ENCODE assay signal across 19 cellular contexts in genomic region chr6:41197234-41197633, GRCh38. TPM values are rescaled to one million over a fixed set of nuclear protein-coding genes. Genes with fewer than 3 reads are reported as not detected.
DNase-seq lines count a peak whose midpoint lies in the region; ATAC-seq and TF ChIP-seq lines count a peak whose summit lies in the region.
"Had no signal": no experiment of that assay in that cellular context is flagged by ENCODE, and none has a peak within 500 bp of the region (broad histone marks: within the 10 kb centered on the region; RNA-seq: fewer than 3 reads in every experiment).

No MANE protein-coding gene starts in this region.

- no peak overlapping the region for H3K4me2 ChIP-seq in GM23248 (ENCODE audit: unreplicated experiment)

- intact Hi-C loops in activated CD8-positive, alpha-beta T cell treated with anti-CD3 and anti-CD28 coated beads for 36 hours (cut with micrococcal nuclease): no loop called here
- intact Hi-C loops in CD4-positive, alpha-beta memory T cell (cut with micrococcal nuclease): no loop called here
- intact Hi-C loops in esophagus squamous epithelium (cut with DNase I): no loop called here

- no peaks in the 10 kb centered on the region for H3K27me3 ChIP-seq in CD4-positive, alpha-beta memory T cell (ENCODE audit: insufficient read depth, low read length)
- H3K27me3 ChIP-seq in esophagus squamous epithelium: peaks cover 0 to 34% (median 0%) of the 10 kb centered on the region in 4 donors
- H3K27me3 ChIP-seq in GM23248 (replicated peaks; ENCODE audit: insufficient read depth): no peaks in the 10 kb centered on the region

- peaks cover 41% of the 10 kb centered on the region for H3K4me1 ChIP-seq in CD4-positive, alpha-beta memory T cell (ENCODE audit: insufficient read depth, low read length)
- H3K4me1 ChIP-seq in esophagus squamous epithelium (peaks cover 0 to 16% (median 3%) of the 10 kb centered on the region in 3 donors), GM23248 (ENCODE audit: insufficient read depth) (no peaks in the 10 kb centered on the region)
- H3K4me1 ChIP-seq: BE2C had no signal

- WGBS in esophagus squamous epithelium, 2 donors: 82 to 88% methylated on average over 3 of the region's 3 CpGs
- WGBS in GM23248 (ENCODE audit: low coverage in 1 of 2, low lambda C conversion rate in 2 of 2, missing lambda C conversion rate in 2 of 2), 2 experiments: 69 to 79% methylated on average over 3 of the region's 3 CpGs

- no peaks in the 10 kb centered on the region for H3K9me3 Mint-ChIP-seq in activated CD8-positive, alpha-beta T cell treated with anti-CD3 and anti-CD28 coated beads, Interleukin-2, amount 10 ng/mL, durations not matched to agents 7 days and 5 days (ENCODE audit: insufficient read depth)
- H3K9me3 Mint-ChIP-seq in activated CD8-positive, alpha-beta T cell treated with anti-CD3 and anti-CD28 coated beads for 36 hours: no peaks in the 10 kb centered on the region
- H3K9me3 Mint-ChIP-seq in CD4-positive, alpha-beta memory T cell: no peaks in the 10 kb centered on the region
- H3K9me3 Mint-ChIP-seq in naive thymus-derived CD8-positive, alpha-beta T cell: no peaks in the 10 kb centered on the region
- no peaks in the 10 kb centered on the region for H3K9me3 Mint-ChIP-seq in endothelial cell (ENCODE audit: unreplicated experiment)
- H3K9me3 Mint-ChIP-seq: HFFc6 had no signal

- no peak overlapping the region for H3K4me3 Mint-ChIP-seq in activated CD8-positive, alpha-beta T cell treated with anti-CD3 and anti-CD28 coated beads, Interleukin-2, amount 10 ng/mL, durations not matched to agents 7 days and 5 days
- H3K4me3 Mint-ChIP-seq in activated CD8-positive, alpha-beta T cell treated with anti-CD3 and anti-CD28 coated beads for 36 hours: no peak overlapping the region
- H3K4me3 Mint-ChIP-seq in CD4-positive, alpha-beta memory T cell: no peak overlapping the region
- H3K4me3 Mint-ChIP-seq in T-helper 17 cell (no peak overlapping the region), endothelial cell (ENCODE audit: unreplicated experiment) (no peak overlapping the region)
- no peak overlapping the region for H3K4me3 Mint-ChIP-seq in naive thymus-derived CD8-positive, alpha-beta T cell
- H3K4me3 Mint-ChIP-seq: HFFc6 had no signal

- no peaks in the 10 kb centered on the region for H3K9me2 ChIP-seq in GM23248 (ENCODE audit: insufficient read depth)

- peak overlapping the region; percentile 54 for H3K27ac Mint-ChIP-seq in activated CD8-positive, alpha-beta T cell treated with anti-CD3 and anti-CD28 coated beads, Interleukin-2, amount 10 ng/mL, durations not matched to agents 7 days and 5 days
- no peak overlapping the region for H3K27ac Mint-ChIP-seq in activated CD8-positive, alpha-beta T cell treated with anti-CD3 and anti-CD28 coated beads for 36 hours
- peak overlapping the region in 6 of 7 donors; percentile 22 to 86 (median 69) for H3K27ac Mint-ChIP-seq in CD4-positive, alpha-beta memory T cell
- H3K27ac Mint-ChIP-seq in T-helper 17 cell: peak overlapping the region; percentile 24
- H3K27ac Mint-ChIP-seq in naive thymus-derived CD8-positive, alpha-beta T cell: peak overlapping the region in 9 of 10 donors; percentile 31 to 99 (median 97)
- H3K27ac Mint-ChIP-seq in endothelial cell (ENCODE audit: unreplicated experiment): no peak overlapping the region
- H3K27ac Mint-ChIP-seq: HFFc6 had no signal

- H3K79me2 ChIP-seq in GM23248 (ENCODE audit: insufficient read depth): no peaks in the 10 kb centered on the region

- H3K27ac ChIP-seq in CD4-positive, alpha-beta memory T cell (ENCODE audit: low read depth, low read length): no peak overlapping the region
- H3K27ac ChIP-seq in esophagus squamous epithelium (no peak overlapping the region), GM23248 (no peak overlapping the region)
- H3K27ac ChIP-seq: RWPE1 had no signal

- H3K9me3 ChIP-seq in CD4-positive, alpha-beta memory T cell (ENCODE audit: control insufficient read depth in 1 of 2, low read length in 2 of 2): no peaks in the 10 kb centered on the region
- H3K9me3 ChIP-seq in T-helper 17 cell (ENCODE audit: control insufficient read depth, low read length, poor library complexity, severe bottlenecking) (no peaks in the 10 kb centered on the region), esophagus squamous epithelium (no peaks in the 10 kb centered on the region), GM23248 (ENCODE audit: low read depth) (no peaks in the 10 kb centered on the region)
- H3K9me3 ChIP-seq: BE2C had no signal

- CTCF ChIA-PET in activated CD8-positive, alpha-beta T cell treated with anti-CD3 and anti-CD28 coated beads, Interleukin-2, amount 10 ng/mL, durations not matched to agents 7 days and 5 days (lab: Charles Lee): interaction anchor here (0.8 to 2.3 kb wide), 6 partner anchors 15 to 130 kb away, joined by 3 to 20 read pairs (median 3); no protein-coding TSS in a partner anchor
- CTCF ChIA-PET in activated CD8-positive, alpha-beta T cell treated with anti-CD3 and anti-CD28 coated beads for 36 hours (lab: Charles Lee): interaction anchor here (1.2 to 2.9 kb wide), 8 partner anchors 9 to 122 kb away, joined by 3 to 13 read pairs (median 4); no protein-coding TSS in a partner anchor
- CTCF ChIA-PET in CD4-positive, alpha-beta memory T cell (lab: Charles Lee; ENCODE audit: partially characterized antibody): interaction anchor here (0.9 to 3.7 kb wide), 2 partner anchors 15 to 24 kb away, joined by 3 to 26 read pairs; no protein-coding TSS in a partner anchor

- POLR2A ChIA-PET in activated CD8-positive, alpha-beta T cell treated with anti-CD3 and anti-CD28 coated beads, Interleukin-2, amount 10 ng/mL, durations not matched to agents 7 days and 5 days (lab: Charles Lee): interaction anchor here (0.9 kb wide), 1 partner anchor 17 kb away, joined by 3 read pairs; no protein-coding TSS in a partner anchor
- POLR2A ChIA-PET in activated CD8-positive, alpha-beta T cell treated with anti-CD3 and anti-CD28 coated beads for 36 hours (lab: Charles Lee): interaction anchor here (1.1 kb wide), 2 partner anchors 9 to 14 kb away, joined by 3 to 5 read pairs; no protein-coding TSS in a partner anchor
- POLR2A ChIA-PET in CD4-positive, alpha-beta memory T cell (lab: Charles Lee; ENCODE audit: partially characterized antibody): no interaction called here
- POLR2A ChIA-PET in naive thymus-derived CD8-positive, alpha-beta T cell (lab: Charles Lee): interaction anchor here (0.6 to 1.5 kb wide), 2 partner anchors 22 to 111 kb away, joined by 3 read pairs; no protein-coding TSS in a partner anchor

- in situ Hi-C loops in GM23248 (cut with MboI): no loop called here

- H2AFZ ChIP-seq in GM23248: no peak overlapping the region

- H4K20me1 ChIP-seq in GM23248 (ENCODE audit: insufficient read depth): no peaks in the 10 kb centered on the region

- TF ChIP-seq CTCF in activated CD8-positive, alpha-beta T cell treated with anti-CD3 and anti-CD28 coated beads for 36 hours (IDR thresholded peaks at IDR 0.05): no peak
- no peak for TF ChIP-seq CTCF in endothelial cell (IDR thresholded peaks at IDR 0.05; ENCODE audit: unreplicated experiment)
- no peak for TF ChIP-seq CTCF in esophagus squamous epithelium (IDR thresholded peaks at IDR 0.05)

- TF ChIP-seq POLR2A in esophagus squamous epithelium (IDR thresholded peaks at IDR 0.05): no peak

- ATAC-seq in activated CD8-positive, alpha-beta T cell treated with anti-CD3 and anti-CD28 coated beads, Interleukin-2, amount 10 ng/mL, durations not matched to agents 7 days and 5 days: no peak
- ATAC-seq in activated CD8-positive, alpha-beta T cell treated with anti-CD3 and anti-CD28 coated beads for 36 hours: no peak
- ATAC-seq in T-helper 17 cell: no peak
- no peak for ATAC-seq in naive thymus-derived CD8-positive, alpha-beta T cell

- H3K4me1 Mint-ChIP-seq in activated CD8-positive, alpha-beta T cell treated with anti-CD3 and anti-CD28 coated beads, Interleukin-2, amount 10 ng/mL, durations not matched to agents 7 days and 5 days (ENCODE audit: low read depth): peaks cover 78% of the 10 kb centered on the region
- H3K4me1 Mint-ChIP-seq in activated CD8-positive, alpha-beta T cell treated with anti-CD3 and anti-CD28 coated beads for 36 hours (ENCODE audit: low read depth): peaks cover 51% of the 10 kb centered on the region
- peaks cover 51 to 83% (median 67%) of the 10 kb centered on the region in 4 donors for H3K4me1 Mint-ChIP-seq in CD4-positive, alpha-beta memory T cell
- peaks cover 62% of the 10 kb centered on the region for H3K4me1 Mint-ChIP-seq in T-helper 17 cell
- H3K4me1 Mint-ChIP-seq in naive thymus-derived CD8-positive, alpha-beta T cell: peaks cover 45 to 96% (median 90%) of the 10 kb centered on the region in 4 donors
- H3K4me1 Mint-ChIP-seq in endothelial cell (ENCODE audit: unreplicated experiment): peaks cover 19% of the 10 kb centered on the region

- no peaks in the 10 kb centered on the region for H3F3A ChIP-seq in GM23248 (ENCODE audit: insufficient read depth)

- H3K27me3 Mint-ChIP-seq in activated CD8-positive, alpha-beta T cell treated with anti-CD3 and anti-CD28 coated beads, Interleukin-2, amount 10 ng/mL, durations not matched to agents 7 days and 5 days (ENCODE audit: low read depth): no peaks in the 10 kb centered on the region
- no peaks in the 10 kb centered on the region for H3K27me3 Mint-ChIP-seq in activated CD8-positive, alpha-beta T cell treated with anti-CD3 and anti-CD28 coated beads for 36 hours
- H3K27me3 Mint-ChIP-seq in CD4-positive, alpha-beta memory T cell: no peaks in the 10 kb centered on the region
- H3K27me3 Mint-ChIP-seq in T-helper 17 cell: no peaks in the 10 kb centered on the region
- H3K27me3 Mint-ChIP-seq in naive thymus-derived CD8-positive, alpha-beta T cell: no peaks in the 10 kb centered on the region
- peaks cover 7% of the 10 kb centered on the region for H3K27me3 Mint-ChIP-seq in endothelial cell (ENCODE audit: unreplicated experiment)

- H3K36me3 ChIP-seq in CD4-positive, alpha-beta memory T cell (ENCODE audit: insufficient read depth, low read length): no peaks in the 10 kb centered on the region
- H3K36me3 ChIP-seq in esophagus squamous epithelium (no peaks in the 10 kb centered on the region), GM23248 (ENCODE audit: low read depth) (no peaks in the 10 kb centered on the region)
- H3K36me3 ChIP-seq: BE2C had no signal

- DNase-seq in activated CD8-positive, alpha-beta T cell treated with anti-CD3 and anti-CD28 coated beads, Interleukin-2, amount 10 ng/mL, durations not matched to agents 7 days and 5 days: no peak
- no peak for DNase-seq in activated CD8-positive, alpha-beta T cell treated with anti-CD3 and anti-CD28 coated beads for 36 hours
- no peak for DNase-seq in CD4-positive, alpha-beta memory T cell
- DNase-seq in T-helper 17 cell: no peak
- no peak for DNase-seq in naive thymus-derived CD8-positive, alpha-beta T cell
- DNase-seq in endothelial cell (ENCODE audit: low spot score): no peak
- no peak for DNase-seq in esophagus squamous epithelium (lab: John Stamatoyannopoulos, UW)
- DNase-seq in GM23248: no peak
- DNase-seq: ACHN; BE2C; HFFc6; KG1; NCI-H1092; NCI-H345; NCI-H69; NK-92 treated with Interleukin-12 subunit alpha and Interleukin-12 subunit beta, amount 100 ng/mL, for 24 hours had no signal

- no peak overlapping the region for H3K9ac ChIP-seq in GM23248

- H3K36me3 Mint-ChIP-seq in activated CD8-positive, alpha-beta T cell treated with anti-CD3 and anti-CD28 coated beads, Interleukin-2, amount 10 ng/mL, durations not matched to agents 7 days and 5 days (ENCODE audit: low read depth): peaks cover 62% of the 10 kb centered on the region
- peaks cover 3% of the 10 kb centered on the region for H3K36me3 Mint-ChIP-seq in activated CD8-positive, alpha-beta T cell treated with anti-CD3 and anti-CD28 coated beads for 36 hours (ENCODE audit: low read depth)
- H3K36me3 Mint-ChIP-seq in CD4-positive, alpha-beta memory T cell: peaks cover 10 to 14% of the 10 kb centered on the region in 2 donors
- H3K36me3 Mint-ChIP-seq in T-helper 17 cell (ENCODE audit: low read depth): peaks cover 5% of the 10 kb centered on the region
- H3K36me3 Mint-ChIP-seq in naive thymus-derived CD8-positive, alpha-beta T cell: peaks cover 0 to 6% (median 0%) of the 10 kb centered on the region in 3 donors
- H3K36me3 Mint-ChIP-seq in endothelial cell (ENCODE audit: low read depth, unreplicated experiment): peaks cover 4% of the 10 kb centered on the region

- no peak overlapping the region for H3K4me3 ChIP-seq in CD4-positive, alpha-beta memory T cell (ENCODE audit: low read length in 2 of 2)
- no peak overlapping the region for H3K4me3 ChIP-seq in esophagus squamous epithelium
- no peak overlapping the region for H3K4me3 ChIP-seq in GM23248

RNA-seq across cellular contexts. Expression of gene TREML2, which starts 3.7 kb away (rescaled TPM):
- total RNA-seq in activated CD8-positive, alpha-beta T cell treated with anti-CD3 and anti-CD28 coated beads, Interleukin-2, amount 10 ng/mL, durations not matched to agents 7 days and 5 days: 10 to 100 TPM; 23.5 to 24.9 TPM
- total RNA-seq in activated CD8-positive, alpha-beta T cell treated with anti-CD3 and anti-CD28 coated beads for 36 hours: 1 to 10 TPM; 6.9 to 8.2 TPM
- total RNA-seq in CD4-positive, alpha-beta memory T cell: under 1 TPM; 0.35 to 0.39 TPM
- polyA plus RNA-seq in CD4-positive, alpha-beta memory T cell: 1 to 10 TPM; 1.6 to 4.8 TPM
- total RNA-seq in T-helper 17 cell: 1 to 10 TPM; 2.9 to 3.8 TPM
- total RNA-seq in naive thymus-derived CD8-positive, alpha-beta T cell: 1 to 10 TPM; 1.7 to 1.9 TPM
- polyA plus RNA-seq in naive thymus-derived CD8-positive, alpha-beta T cell: 1 to 10 TPM in 1 of 3 donors, under 1 TPM in 2; 0.65 to 1.5 (median 0.70) TPM
- total RNA-seq in endothelial cell (ENCODE audit: unreplicated experiment): 0.10 TPM
- total RNA-seq in esophagus squamous epithelium: under 1 TPM in 1 of 4 donors, not detected in 3; 0.26 TPM
- not detected in 2 replicates for total RNA-seq in GM23248 (2014; rRNA removed; shearing (Covaris generic))
- not detected in 2 replicates for polyA plus RNA-seq in GM23248 (2016; fragmentation: Nextera tagmentation; extraction: Ambion mirVana)
- total RNA-seq: HFFc6, M059J had no signal

RNA-seq across cellular contexts. Expression of gene TREML4, which starts 30.9 kb away (rescaled TPM):
- not detected for total RNA-seq in activated CD8-positive, alpha-beta T cell treated with anti-CD3 and anti-CD28 coated beads, Interleukin-2, amount 10 ng/mL, durations not matched to agents 7 days and 5 days
- total RNA-seq in activated CD8-positive, alpha-beta T cell treated with anti-CD3 and anti-CD28 coated beads for 36 hours: not detected
- total RNA-seq in CD4-positive, alpha-beta memory T cell: not detected
- not detected for polyA plus RNA-seq in CD4-positive, alpha-beta memory T cell
- total RNA-seq in T-helper 17 cell (under 1 TPM in 1 of 2 donors, not detected in 1; 0.42 TPM), endothelial cell (ENCODE audit: unreplicated experiment) (0.15 TPM), esophagus squamous epithelium (not detected)
- not detected for total RNA-seq in naive thymus-derived CD8-positive, alpha-beta T cell
- not detected for polyA plus RNA-seq in naive thymus-derived CD8-positive, alpha-beta T cell
- not detected in 2 replicates for total RNA-seq in GM23248 (2014; rRNA removed; shearing (Covaris generic))
- not detected in 2 replicates for polyA plus RNA-seq in GM23248 (2016; fragmentation: Nextera tagmentation; extraction: Ambion mirVana)
- total RNA-seq: H1, HFFc6, M059J had no signal
- polyA plus RNA-seq: H1 had no signal

RNA-seq across cellular contexts. Expression of gene TREM2, which starts 34.3 kb away (rescaled TPM):
- not detected for total RNA-seq in activated CD8-positive, alpha-beta T cell treated with anti-CD3 and anti-CD28 coated beads, Interleukin-2, amount 10 ng/mL, durations not matched to agents 7 days and 5 days
- total RNA-seq in activated CD8-positive, alpha-beta T cell treated with anti-CD3 and anti-CD28 coated beads for 36 hours: not detected
- total RNA-seq in CD4-positive, alpha-beta memory T cell: 1 to 10 TPM; 2.7 to 4.0 TPM
- polyA plus RNA-seq in CD4-positive, alpha-beta memory T cell: not detected
- not detected for total RNA-seq in T-helper 17 cell
- total RNA-seq in naive thymus-derived CD8-positive, alpha-beta T cell: under 1 TPM in 1 of 2 experiments, not detected in 1; 0.49 TPM
- polyA plus RNA-seq in naive thymus-derived CD8-positive, alpha-beta T cell: not detected
- not detected for total RNA-seq in endothelial cell (ENCODE audit: unreplicated experiment)
- total RNA-seq in esophagus squamous epithelium: 1 to 10 TPM in 1 of 4 donors, under 1 TPM in 2, not detected in 1; 0.70 to 7.3 (median 0.95) TPM
- total RNA-seq in GM23248 (2014; rRNA removed; shearing (Covaris generic)): not detected in 2 replicates
- not detected in 2 replicates for polyA plus RNA-seq in GM23248 (2016; fragmentation: Nextera tagmentation; extraction: Ambion mirVana)
- total RNA-seq: H1, HFFc6, M059J had no signal

RNA-seq across cellular contexts. Expression of gene TREML1, which starts 43.1 kb away (rescaled TPM):
- total RNA-seq in activated CD8-positive, alpha-beta T cell treated with anti-CD3 and anti-CD28 coated beads, Interleukin-2, amount 10 ng/mL, durations not matched to agents 7 days and 5 days: not detected
- not detected for total RNA-seq in activated CD8-positive, alpha-beta T cell treated with anti-CD3 and anti-CD28 coated beads for 36 hours
- total RNA-seq in CD4-positive, alpha-beta memory T cell: not detected
- polyA plus RNA-seq in CD4-positive, alpha-beta memory T cell: not detected
- total RNA-seq in T-helper 17 cell: 10 to 100 TPM in 1 of 2 donors, 1 to 10 TPM in 1; 3.0 to 68.6 TPM
- total RNA-seq in naive thymus-derived CD8-positive, alpha-beta T cell: not detected
- polyA plus RNA-seq in naive thymus-derived CD8-positive, alpha-beta T cell: not detected
- 2.3 TPM for total RNA-seq in endothelial cell (ENCODE audit: unreplicated experiment)
- total RNA-seq in esophagus squamous epithelium: not detected
- not detected in 2 replicates for total RNA-seq in GM23248 (2014; rRNA removed; shearing (Covaris generic))
- not detected in 2 replicates for polyA plus RNA-seq in GM23248 (2016; fragmentation: Nextera tagmentation; extraction: Ambion mirVana)
- total RNA-seq: H1, HFFc6, M059J had no signal

Comparison
In these comparisons a context has a peak if more than half of its experiments do, and no peak if none do; other contexts are left out.
1. H3K27ac Mint-ChIP-seq: peak in activated CD8-positive, alpha-beta T cell treated with anti-CD3 and anti-CD28 coated beads, Interleukin-2, amount 10 ng/mL, durations not matched to agents 7 days and 5 days (single experiment), CD4-positive, alpha-beta memory T cell (6 of 7), T-helper 17 cell (single experiment) and naive thymus-derived CD8-positive, alpha-beta T cell (9 of 10); none in activated CD8-positive, alpha-beta T cell treated with anti-CD3 and anti-CD28 coated beads for 36 hours (single experiment) and endothelial cell (single experiment).